Comparison of ENCODE assay signal across 8 cellular contexts in the genomic region with DNA sequence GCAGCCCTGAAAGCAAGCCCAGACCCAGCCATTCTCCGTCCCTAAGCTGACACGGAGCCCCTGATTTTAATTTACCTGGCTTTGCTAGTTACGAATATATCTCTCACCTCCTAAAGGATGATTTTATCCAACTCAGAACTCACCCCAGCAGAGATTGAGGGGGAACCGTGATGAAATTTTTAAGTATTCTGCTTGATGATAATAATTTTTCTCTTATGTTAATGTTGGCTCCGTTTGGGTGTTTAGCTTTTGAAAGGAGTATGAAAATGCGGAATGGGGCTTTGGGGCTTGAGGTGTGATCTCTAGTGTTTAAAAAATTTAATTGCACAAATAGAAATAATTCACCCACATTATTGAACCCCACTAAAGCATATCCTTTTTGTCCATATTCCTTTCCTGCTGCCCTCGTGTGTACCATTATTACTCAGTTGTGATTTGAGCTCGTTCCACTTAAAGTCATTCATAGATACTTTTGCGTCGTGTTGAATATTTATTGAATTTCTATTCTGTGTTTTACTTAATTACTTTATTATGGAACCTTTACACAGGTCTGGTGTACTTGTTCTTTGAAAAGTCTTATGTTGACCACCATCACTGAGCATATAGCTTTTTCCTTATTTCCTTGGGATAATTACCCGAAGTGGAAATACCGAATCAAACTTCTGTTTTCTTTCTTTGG. TPM values are rescaled to one million over a fixed set of nuclear protein-coding genes. Genes with fewer than 3 reads are reported as not detected.
DNase-seq lines count a peak whose midpoint lies in the region; ATAC-seq, FAIRE-seq and TF ChIP-seq lines count a peak whose summit lies in the region.

No MANE protein-coding gene starts in this region.

- no peaks in the 10 kb centered on the region for H3K27me3 ChIP-seq in dorsolateral prefrontal cortex

- H3K4me3 ChIP-seq in LNCaP clone FGC (ENCODE audit: low read depth, low read length) (peak overlapping the region; percentile 57), dorsolateral prefrontal cortex (peak overlapping the region; percentile 59 to 97 (median 84))

- no peak for ATAC-seq in GM18870 (IDR thresholded peaks at IDR 0.05; ENCODE audit: unreplicated experiment)

- H3K27ac Mint-ChIP-seq in nephron, result peak overlapping the region; percentile 73 to 96 (median 91)

- DNase-seq in LNCaP clone FGC (ENCODE audit: low read depth) (no peak), dorsolateral prefrontal cortex (no peak), D721Med (ENCODE audit: insufficient read length, low spot score) (no peak), NCI-H69 (lab: John Stamatoyannopoulos, UW) (no peak), NCI-H524 treated with DMSO at 0.1 percent for 48 hours (lab: John Stamatoyannopoulos, UW) (no peak)

- no peak for TF ChIP-seq CTCF in C4-2B (conservative IDR thresholded peaks at IDR 0.05)
- TF ChIP-seq CTCF in LNCaP clone FGC (IDR thresholded peaks at IDR 0.05; ENCODE audit: control insufficient read depth, extremely low read depth, insufficient read depth), result no peak
- TF ChIP-seq CTCF in dorsolateral prefrontal cortex (IDR thresholded peaks at IDR 0.05 in 54 of 56, conservative IDR thresholded peaks at IDR 0.05 in 2 of 56; ENCODE audit: low read depth in 1 of 56, partially characterized antibody in 56 of 56), result no peak
- no peak for TF ChIP-seq CTCF in nephron (IDR thresholded peaks at IDR 0.05; ENCODE audit: unreplicated experiment in 3 of 3)
- TF ChIP-seq CTCF in D721Med (IDR thresholded peaks at IDR 0.05; ENCODE audit: insufficient read depth, missing control alignments), result no peak

- H3K27ac ChIP-seq in C4-2B (peak overlapping the region; percentile 90), dorsolateral prefrontal cortex (peak overlapping the region; percentile 76 to 99 (median 95))

- H3K9me3 Mint-ChIP-seq in nephron, result no peaks in the 10 kb centered on the region

- intact Hi-C loops in dorsolateral prefrontal cortex (cut with DNase I), result loop anchor here (5.0 to 10.0 kb wide), 3 partner anchors 46 to 674 kb away; a partner anchor contains a TSS

- no peaks in the 10 kb centered on the region for H3K27me3 Mint-ChIP-seq in nephron (ENCODE audit: low read depth)

- H3K4me1 Mint-ChIP-seq in nephron, result peaks cover 35% of the 10 kb centered on the region

- peak overlapping the region; percentile 79 to 88 (median 88) for H3K4me3 Mint-ChIP-seq in nephron

- FAIRE-seq in D721Med (lab: Jason Lieb, UNC), result no peak

- no peaks in the 10 kb centered on the region for H3K36me3 Mint-ChIP-seq in nephron (ENCODE audit: low read depth)

RNA-seq across cellular contexts. Expression of a gene that starts 0.8 kb away (rescaled TPM):
- 10 to 100 TPM; 35.2 to 78.9 (median 51.8) TPM for total RNA-seq in dorsolateral prefrontal cortex
